1 cellular context compared by ENCODE assay signal in the genomic region with DNA sequence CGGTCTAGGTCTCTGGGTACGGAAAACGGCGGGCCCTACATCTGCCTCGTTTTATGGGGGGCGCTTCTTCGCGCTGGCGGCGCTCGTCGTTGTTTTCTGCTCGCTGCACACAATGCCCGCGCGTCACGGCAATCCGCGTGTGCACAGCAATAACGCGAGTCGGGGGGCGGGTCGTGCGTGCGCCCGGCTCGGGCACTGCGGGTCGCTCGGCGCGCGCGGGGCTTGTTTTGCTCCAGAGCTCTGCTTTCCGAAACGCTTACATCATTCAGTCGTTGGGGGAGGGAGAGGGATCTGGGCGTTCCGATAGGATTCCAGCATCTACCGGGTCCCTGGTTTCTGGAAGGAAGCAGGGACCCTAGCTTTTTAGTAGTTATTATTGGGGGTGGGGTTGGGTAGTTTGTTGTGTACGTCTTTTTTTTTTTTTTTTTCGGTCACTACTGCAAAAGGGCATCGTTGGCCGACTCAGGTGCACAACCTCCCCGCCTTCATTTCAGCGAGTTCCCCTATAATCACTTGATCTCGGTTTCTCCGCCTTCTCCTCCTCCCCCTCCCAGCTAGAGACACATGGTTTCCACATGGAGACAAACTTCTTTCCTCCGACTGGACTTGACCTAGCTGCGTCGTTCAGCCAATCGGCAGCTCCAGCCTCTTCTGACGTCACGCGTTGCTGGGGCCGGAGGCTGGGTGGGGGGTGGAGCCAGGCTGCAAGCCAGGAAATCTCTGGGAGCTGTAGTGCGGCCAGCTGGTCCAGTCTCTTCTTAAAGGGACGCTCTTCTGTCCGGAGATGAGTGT.
A peak's percentile ranks its signal among the peaks of the same experiment; 100 is the strongest.
TF ChIP-seq lines count a peak whose summit lies in the region.

No MANE protein-coding gene starts in this region.

TF ChIP-seq in HEK293, 187 proteins besides CTCF, POLR2A, EP300 and RAD21 (continued from another document and continues in another):
- TF ChIP-seq ZNF518A (tag by site-specific recombination; conservative IDR thresholded peaks at IDR 0.05; ENCODE audit: low read depth), result 0 out of 2 replicates have a peak, but pooled peaks have one; percentile 43
- peak; percentile 97 for TF ChIP-seq ZNF335 (tag by site-specific recombination; conservative IDR thresholded peaks at IDR 0.05)
- TF ChIP-seq OVOL3 (tag by site-specific recombination; IDR thresholded peaks at IDR 0.05), result no peak
- no peak for TF ChIP-seq ZNF133 (tag by site-specific recombination; IDR thresholded peaks at IDR 0.05)
- no peak for TF ChIP-seq PBX3 (CRISPR knock-in tag; IDR thresholded peaks at IDR 0.05)
- no peak for TF ChIP-seq ZNF48 (tag by site-specific recombination; IDR thresholded peaks at IDR 0.05)
- no peak for TF ChIP-seq ZNF175 (tag by site-specific recombination; IDR thresholded peaks at IDR 0.05)
- TF ChIP-seq, protein P1, sequence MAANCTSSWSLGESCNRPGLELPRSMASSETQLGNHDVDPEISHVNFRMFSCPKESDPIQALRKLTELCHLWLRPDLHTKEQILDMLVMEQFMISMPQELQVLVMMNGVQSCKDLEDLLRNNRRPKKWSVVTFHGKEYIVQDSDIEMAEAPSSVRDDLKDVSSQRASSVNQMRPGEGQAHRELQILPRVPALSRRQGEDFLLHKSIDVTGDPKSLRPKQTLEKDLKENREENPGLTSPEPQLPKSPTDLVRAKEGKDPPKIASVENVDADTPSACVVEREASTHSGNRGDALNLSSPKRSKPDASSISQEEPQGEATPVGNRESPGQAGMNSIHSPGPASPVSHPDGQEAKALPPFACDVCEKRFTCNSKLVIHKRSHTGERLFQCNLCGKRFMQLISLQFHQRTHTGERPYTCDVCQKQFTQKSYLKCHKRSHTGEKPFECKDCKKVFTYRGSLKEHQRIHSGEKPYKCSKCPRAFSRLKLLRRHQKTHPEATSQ (tag by site-specific recombination; IDR thresholded peaks at IDR 0.05), result no peak
- TF ChIP-seq ZSCAN30 (tag by site-specific recombination; IDR thresholded peaks at IDR 0.05), result peak; percentile 32; the same call in 1 of the 2 replicates
- TF ChIP-seq, protein P2, sequence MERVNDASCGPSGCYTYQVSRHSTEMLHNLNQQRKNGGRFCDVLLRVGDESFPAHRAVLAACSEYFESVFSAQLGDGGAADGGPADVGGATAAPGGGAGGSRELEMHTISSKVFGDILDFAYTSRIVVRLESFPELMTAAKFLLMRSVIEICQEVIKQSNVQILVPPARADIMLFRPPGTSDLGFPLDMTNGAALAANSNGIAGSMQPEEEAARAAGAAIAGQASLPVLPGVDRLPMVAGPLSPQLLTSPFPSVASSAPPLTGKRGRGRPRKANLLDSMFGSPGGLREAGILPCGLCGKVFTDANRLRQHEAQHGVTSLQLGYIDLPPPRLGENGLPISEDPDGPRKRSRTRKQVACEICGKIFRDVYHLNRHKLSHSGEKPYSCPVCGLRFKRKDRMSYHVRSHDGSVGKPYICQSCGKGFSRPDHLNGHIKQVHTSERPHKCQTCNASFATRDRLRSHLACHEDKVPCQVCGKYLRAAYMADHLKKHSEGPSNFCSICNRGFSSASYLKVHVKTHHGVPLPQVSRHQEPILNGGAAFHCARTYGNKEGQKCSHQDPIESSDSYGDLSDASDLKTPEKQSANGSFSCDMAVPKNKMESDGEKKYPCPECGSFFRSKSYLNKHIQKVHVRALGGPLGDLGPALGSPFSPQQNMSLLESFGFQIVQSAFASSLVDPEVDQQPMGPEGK (tag by site-specific recombination; IDR thresholded peaks at IDR 0.05), result peak; percentile 93
- TF ChIP-seq PRDM4 (tag by site-specific recombination; IDR thresholded peaks at IDR 0.05), result peak; percentile 70
- no peak for TF ChIP-seq SCRT2 (tag by site-specific recombination; IDR thresholded peaks at IDR 0.05)
- no peak for TF ChIP-seq ZNF664 (tag by site-specific recombination; IDR thresholded peaks at IDR 0.05)
- 0 out of 2 replicates have a peak, but pooled peaks have one; percentile 77 for TF ChIP-seq ZSCAN23 (tag by site-specific recombination; IDR thresholded peaks at IDR 0.05)
- peak; percentile 2; the same call in 1 of the 2 replicates for TF ChIP-seq ZNF623 (tag by site-specific recombination; IDR thresholded peaks at IDR 0.05)
- TF ChIP-seq GLI4 (tag by site-specific recombination; IDR thresholded peaks at IDR 0.05), result no peak
- TF ChIP-seq, protein P3, sequence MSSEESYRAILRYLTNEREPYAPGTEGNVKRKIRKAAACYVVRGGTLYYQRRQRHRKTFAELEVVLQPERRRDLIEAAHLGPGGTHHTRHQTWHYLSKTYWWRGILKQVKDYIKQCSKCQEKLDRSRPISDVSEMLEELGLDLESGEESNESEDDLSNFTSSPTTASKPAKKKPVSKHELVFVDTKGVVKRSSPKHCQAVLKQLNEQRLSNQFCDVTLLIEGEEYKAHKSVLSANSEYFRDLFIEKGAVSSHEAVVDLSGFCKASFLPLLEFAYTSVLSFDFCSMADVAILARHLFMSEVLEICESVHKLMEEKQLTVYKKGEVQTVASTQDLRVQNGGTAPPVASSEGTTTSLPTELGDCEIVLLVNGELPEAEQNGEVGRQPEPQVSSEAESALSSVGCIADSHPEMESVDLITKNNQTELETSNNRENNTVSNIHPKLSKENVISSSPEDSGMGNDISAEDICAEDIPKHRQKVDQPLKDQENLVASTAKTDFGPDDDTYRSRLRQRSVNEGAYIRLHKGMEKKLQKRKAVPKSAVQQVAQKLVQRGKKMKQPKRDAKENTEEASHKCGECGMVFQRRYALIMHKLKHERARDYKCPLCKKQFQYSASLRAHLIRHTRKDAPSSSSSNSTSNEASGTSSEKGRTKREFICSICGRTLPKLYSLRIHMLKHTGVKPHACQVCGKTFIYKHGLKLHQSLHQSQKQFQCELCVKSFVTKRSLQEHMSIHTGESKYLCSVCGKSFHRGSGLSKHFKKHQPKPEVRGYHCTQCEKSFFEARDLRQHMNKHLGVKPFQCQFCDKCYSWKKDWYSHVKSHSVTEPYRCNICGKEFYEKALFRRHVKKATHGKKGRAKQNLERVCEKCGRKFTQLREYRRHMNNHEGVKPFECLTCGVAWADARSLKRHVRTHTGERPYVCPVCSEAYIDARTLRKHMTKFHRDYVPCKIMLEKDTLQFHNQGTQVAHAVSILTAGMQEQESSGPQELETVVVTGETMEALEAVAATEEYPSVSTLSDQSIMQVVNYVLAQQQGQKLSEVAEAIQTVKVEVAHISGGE (tag by site-specific recombination; conservative IDR thresholded peaks at IDR 0.05; ENCODE audit: low read depth), result peak; percentile 11; the same call in 1 of the 2 replicates
- no peak for TF ChIP-seq ZNF624 (tag by site-specific recombination; IDR thresholded peaks at IDR 0.05)
- no peak for TF ChIP-seq HOXC10 (CRISPR knock-in tag; IDR thresholded peaks at IDR 0.05)
- TF ChIP-seq, protein P4, sequence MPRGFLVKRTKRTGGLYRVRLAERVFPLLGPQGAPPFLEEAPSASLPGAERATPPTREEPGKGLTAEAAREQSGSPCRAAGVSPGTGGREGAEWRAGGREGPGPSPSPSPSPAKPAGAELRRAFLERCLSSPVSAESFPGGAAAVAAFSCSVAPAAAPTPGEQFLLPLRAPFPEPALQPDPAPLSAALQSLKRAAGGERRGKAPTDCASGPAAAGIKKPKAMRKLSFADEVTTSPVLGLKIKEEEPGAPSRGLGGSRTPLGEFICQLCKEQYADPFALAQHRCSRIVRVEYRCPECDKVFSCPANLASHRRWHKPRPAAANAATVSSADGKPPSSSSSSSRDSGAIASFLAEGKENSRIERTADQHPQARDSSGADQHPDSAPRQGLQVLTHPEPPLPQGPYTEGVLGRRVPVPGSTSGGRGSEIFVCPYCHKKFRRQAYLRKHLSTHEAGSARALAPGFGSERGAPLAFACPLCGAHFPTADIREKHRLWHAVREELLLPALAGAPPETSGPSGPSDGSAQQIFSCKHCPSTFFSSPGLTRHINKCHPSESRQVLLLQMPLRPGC (tag by site-specific recombination; IDR thresholded peaks at IDR 0.05), result peak; percentile 82
- TF ChIP-seq, protein P5, sequence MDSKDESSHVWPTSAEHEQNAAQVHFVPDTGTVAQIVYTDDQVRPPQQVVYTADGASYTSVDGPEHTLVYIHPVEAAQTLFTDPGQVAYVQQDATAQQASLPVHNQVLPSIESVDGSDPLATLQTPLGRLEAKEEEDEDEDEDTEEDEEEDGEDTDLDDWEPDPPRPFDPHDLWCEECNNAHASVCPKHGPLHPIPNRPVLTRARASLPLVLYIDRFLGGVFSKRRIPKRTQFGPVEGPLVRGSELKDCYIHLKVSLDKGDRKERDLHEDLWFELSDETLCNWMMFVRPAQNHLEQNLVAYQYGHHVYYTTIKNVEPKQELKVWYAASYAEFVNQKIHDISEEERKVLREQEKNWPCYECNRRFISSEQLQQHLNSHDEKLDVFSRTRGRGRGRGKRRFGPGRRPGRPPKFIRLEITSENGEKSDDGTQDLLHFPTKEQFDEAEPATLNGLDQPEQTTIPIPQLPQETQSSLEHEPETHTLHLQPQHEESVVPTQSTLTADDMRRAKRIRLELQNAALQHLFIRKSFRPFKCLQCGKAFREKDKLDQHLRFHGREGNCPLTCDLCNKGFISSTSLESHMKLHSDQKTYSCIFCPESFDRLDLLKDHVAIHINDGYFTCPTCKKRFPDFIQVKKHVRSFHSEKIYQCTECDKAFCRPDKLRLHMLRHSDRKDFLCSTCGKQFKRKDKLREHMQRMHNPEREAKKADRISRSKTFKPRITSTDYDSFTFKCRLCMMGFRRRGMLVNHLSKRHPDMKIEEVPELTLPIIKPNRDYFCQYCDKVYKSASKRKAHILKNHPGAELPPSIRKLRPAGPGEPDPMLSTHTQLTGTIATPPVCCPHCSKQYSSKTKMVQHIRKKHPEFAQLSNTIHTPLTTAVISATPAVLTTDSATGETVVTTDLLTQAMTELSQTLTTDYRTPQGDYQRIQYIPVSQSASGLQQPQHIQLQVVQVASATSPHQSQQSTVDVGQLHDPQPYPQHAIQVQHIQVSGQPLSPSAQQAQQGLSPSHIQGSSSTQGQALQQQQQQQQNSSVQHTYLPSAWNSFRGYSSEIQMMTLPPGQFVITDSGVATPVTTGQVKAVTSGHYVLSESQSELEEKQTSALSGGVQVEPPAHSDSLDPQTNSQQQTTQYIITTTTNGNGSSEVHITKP (tag by site-specific recombination; IDR thresholded peaks at IDR 0.05), result peak; percentile 100
- TF ChIP-seq ZNF423 (tag by site-specific recombination; IDR thresholded peaks at IDR 0.05), result no peak; the same call in 1 of the 2 replicates
- TF ChIP-seq, protein P6, sequence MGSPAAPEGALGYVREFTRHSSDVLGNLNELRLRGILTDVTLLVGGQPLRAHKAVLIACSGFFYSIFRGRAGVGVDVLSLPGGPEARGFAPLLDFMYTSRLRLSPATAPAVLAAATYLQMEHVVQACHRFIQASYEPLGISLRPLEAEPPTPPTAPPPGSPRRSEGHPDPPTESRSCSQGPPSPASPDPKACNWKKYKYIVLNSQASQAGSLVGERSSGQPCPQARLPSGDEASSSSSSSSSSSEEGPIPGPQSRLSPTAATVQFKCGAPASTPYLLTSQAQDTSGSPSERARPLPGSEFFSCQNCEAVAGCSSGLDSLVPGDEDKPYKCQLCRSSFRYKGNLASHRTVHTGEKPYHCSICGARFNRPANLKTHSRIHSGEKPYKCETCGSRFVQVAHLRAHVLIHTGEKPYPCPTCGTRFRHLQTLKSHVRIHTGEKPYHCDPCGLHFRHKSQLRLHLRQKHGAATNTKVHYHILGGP (tag by site-specific recombination; IDR thresholded peaks at IDR 0.05), result no peak
- no peak for TF ChIP-seq ZNF514 (tag by site-specific recombination; IDR thresholded peaks at IDR 0.05)
- no peak for TF ChIP-seq HOXD13 (CRISPR knock-in tag; IDR thresholded peaks at IDR 0.05; ENCODE audit: borderline replicate concordance)
